Comparison of ENCODE assay signal across 9 cellular contexts in genomic region chr10:124701435-124701834, GRCh38. TPM values are rescaled to one million over a fixed set of nuclear protein-coding genes. Genes with fewer than 3 reads are reported as not detected.
DNase-seq lines count a peak whose midpoint lies in the region; ATAC-seq and TF ChIP-seq lines count a peak whose summit lies in the region.
"Had no signal": no experiment of that assay in that cellular context is flagged by ENCODE, and none has a peak within 500 bp of the region (broad histone marks: within the 10 kb centered on the region; RNA-seq: fewer than 3 reads in every experiment).

No MANE protein-coding gene starts in this region.

- H3K9me3 ChIP-seq in Karpas-422 (ENCODE audit: low read length) (no peaks in the 10 kb centered on the region), spleen (no peaks in the 10 kb centered on the region)

- TF ChIP-seq POLR2A in spleen (IDR thresholded peaks at IDR 0.05) = no peak

- H4K20me1 ChIP-seq in Karpas-422 (ENCODE audit: insufficient read depth, low read depth, low read length) = peaks cover 35% of the 10 kb centered on the region; the same call in 1 of the 2 replicates

- peaks cover 2% of the 10 kb centered on the region for H3K27me3 Mint-ChIP-seq in glutamatergic neuron (ENCODE audit: unreplicated experiment)

- H3K36me3 ChIP-seq in Karpas-422 (ENCODE audit: insufficient read depth, low read length) (peaks cover 53% of the 10 kb centered on the region), spleen (peaks cover 0 to 63% (median 13%) of the 10 kb centered on the region in 6 donors)

- TF ChIP-seq CTCF in spleen (IDR thresholded peaks at IDR 0.05 in 8 of 11, conservative IDR thresholded peaks at IDR 0.05 in 3 of 11) = no peak
- TF ChIP-seq CTCF in glutamatergic neuron (IDR thresholded peaks at IDR 0.05; ENCODE audit: partially characterized antibody, unreplicated experiment) = no peak

- no peaks in the 10 kb centered on the region for H3K9me2 ChIP-seq in Karpas-422 (replicated peaks; ENCODE audit: insufficient read depth, low read length)

- H3K36me3 Mint-ChIP-seq in glutamatergic neuron (ENCODE audit: unreplicated experiment) = no peaks in the 10 kb centered on the region

- no peak overlapping the region for H3K4me3 Mint-ChIP-seq in glutamatergic neuron (ENCODE audit: unreplicated experiment)

- peak overlapping the region; percentile 60; the same call in 1 of the 2 replicates for H3K27ac ChIP-seq in Karpas-422 (ENCODE audit: low read length)
- peak overlapping the region; percentile 74 to 95 (median 88) for H3K27ac ChIP-seq in spleen

- intact Hi-C loops in spleen (cut with DNase I; ENCODE audit: low total_unique reads) = no loop called here

- 33 to 60% (median 38%) methylated on average over 6 of the region's 6 CpGs for WGBS in spleen, 5 donors

- no peak overlapping the region for H3K4me2 ChIP-seq in Karpas-422 (ENCODE audit: low read depth, low read length, poor library complexity, severe bottlenecking)

- DNase-seq in Karpas-422 (no peak), brain pericyte (ENCODE audit: low read depth, low spot score) (peak; percentile 38), left lobe of liver (ENCODE audit: low spot score) (peak; percentile 77), spleen (peak; percentile 91), glutamatergic neuron (no peak), NCI-H2107 (lab: John Stamatoyannopoulos, UW) (no peak)
- DNase-seq: activated CD8-positive, alpha-beta memory T cell treated with anti-CD3 and anti-CD28 coated beads for 24 hours had no signal

- H3K27me3 ChIP-seq in Karpas-422 (ENCODE audit: low read length) = no peaks in the 10 kb centered on the region
- H3K27me3 ChIP-seq in spleen (replicated peaks in 1 of 7) = no peaks in the 10 kb centered on the region

- peaks cover 12% of the 10 kb centered on the region for H3K9me3 Mint-ChIP-seq in glutamatergic neuron (ENCODE audit: unreplicated experiment)

- peak; percentile 56 for ATAC-seq in left lobe of liver
- ATAC-seq in HG03196 (IDR thresholded peaks at IDR 0.05; ENCODE audit: unreplicated experiment) = no peak
- no peak for ATAC-seq in GM21367 (IDR thresholded peaks at IDR 0.05; ENCODE audit: unreplicated experiment)

- H2AFZ ChIP-seq in Karpas-422 (ENCODE audit: low read length) = no peak overlapping the region

- no peak overlapping the region for H3K27ac Mint-ChIP-seq in glutamatergic neuron (ENCODE audit: unreplicated experiment)

- no peak overlapping the region for H3K9ac ChIP-seq in Karpas-422 (ENCODE audit: low read length)

- H3K4me3 ChIP-seq in Karpas-422 (ENCODE audit: low read length) (no peak overlapping the region), spleen (peak overlapping the region in 1 of 8 donors; percentile 16)

- H3K4me1 Mint-ChIP-seq in glutamatergic neuron (ENCODE audit: low read depth, unreplicated experiment) = peaks cover 40% of the 10 kb centered on the region

- H3K4me1 ChIP-seq in Karpas-422 (ENCODE audit: low read length) = peaks cover 85% of the 10 kb centered on the region
- peaks cover 94 to 100% (median 100%) of the 10 kb centered on the region in 6 donors for H3K4me1 ChIP-seq in spleen

- H3K79me2 ChIP-seq in Karpas-422 (ENCODE audit: low read length) = peaks cover 99% of the 10 kb centered on the region

RNA-seq across cellular contexts. Expression of gene FAM53B, which starts 42.7 kb away (rescaled TPM):
- 72.5 and 148 TPM in 2 replicates for total RNA-seq in Karpas-422 (2014; rRNA removed; shearing (Covaris generic); ENCODE audit: low replicate concordance)
- total RNA-seq in left lobe of liver (5.7 TPM), spleen (10 to 100 TPM; 43.8 to 94.0 (median 68.9) TPM), glutamatergic neuron (ENCODE audit: unreplicated experiment) (30.5 TPM)
- polyA plus RNA-seq in spleen = 10 to 100 TPM; 13.3 to 35.2 (median 20.0) TPM

Comparison
In these comparisons a context has a peak if more than half of its experiments do, and no peak if none do; other contexts are left out.
1. DNase-seq: peak in brain pericyte (single experiment), left lobe of liver (single experiment) and spleen (single experiment); none in Karpas-422 (single experiment), glutamatergic neuron (single experiment) and NCI-H2107 (single experiment).